20 cellular contexts compared by ENCODE assay signal in genomic region chr11:45041556-45041955, GRCh38.
DNase-seq lines count a peak whose midpoint lies in the region; ATAC-seq and TF ChIP-seq lines count a peak whose summit lies in the region.
"Had no signal": no experiment of that assay in that cellular context is flagged by ENCODE, and none has a peak within 500 bp of the region (broad histone marks: within the 10 kb centered on the region; RNA-seq: fewer than 3 reads in every experiment).

No MANE protein-coding gene starts in this region.

- intact Hi-C loops in A673 (cut with micrococcal nuclease; ENCODE audit: unreplicated experiment): no loop called here

- CTCF ChIA-PET in A673 (lab: Charles Lee): no interaction called here

- H3K36me3 ChIP-seq in A673 (ENCODE audit: insufficient read depth, low read length, poor library complexity, severe bottlenecking) (no peaks in the 10 kb centered on the region), SJCRH30 (no peaks in the 10 kb centered on the region)
- H3K36me3 ChIP-seq: BLaER1, thoracic aorta had no signal

- no peak for ATAC-seq in HG03097 (IDR thresholded peaks at IDR 0.05; ENCODE audit: low FRiP score, unreplicated experiment)
- ATAC-seq: activated CD8-positive, alpha-beta T cell treated with anti-CD3 and anti-CD28 coated beads, Interleukin-2, amount 10 ng/mL, durations not matched to agents 7 days and 5 days; activated naive CD4-positive, alpha-beta T cell treated with anti-CD3 and anti-CD28 coated beads, Interleukin-2, amount 50 U/mL, for 72 hours; naive thymus-derived CD4-positive, alpha-beta T cell had no signal

- H3K9me3 ChIP-seq in A673 (ENCODE audit: low read depth, low read length, poor library complexity, severe bottlenecking) (peaks cover 9% of the 10 kb centered on the region), SJCRH30 (replicated peaks) (no peaks in the 10 kb centered on the region)

- no peak overlapping the region for H3K27ac ChIP-seq in A673 (ENCODE audit: low read depth, low read length, poor library complexity, severe bottlenecking)
- H3K27ac ChIP-seq in SJCRH30: no peak overlapping the region
- H3K27ac ChIP-seq: BLaER1, thoracic aorta had no signal

- peak overlapping the region; percentile 53 to 99 (median 89) for H3K27ac Mint-ChIP-seq in brain
- H3K27ac Mint-ChIP-seq: activated CD8-positive, alpha-beta T cell treated with anti-CD3 and anti-CD28 coated beads, Interleukin-2, amount 10 ng/mL, durations not matched to agents 7 days and 5 days; activated naive CD4-positive, alpha-beta T cell treated with anti-CD3 and anti-CD28 coated beads, Interleukin-2, amount 50 U/mL, for 72 hours; stimulated activated memory B cell treated with anti-CD40 and anti-IgM and Interleukin-4, amounts not matched to agents 10 μg/mL and 1 μg/mL and 100 μg/mL, for 72 hours; T-helper 1 cell treated with Interleukin-12 subunit alpha and Interleukin-12 subunit beta and Interleukin-4 antibody, amounts not matched to agents 30 μg/mL and 1 μg/mL, for 36 hours had no signal

- POLR2A ChIA-PET in A673 (lab: Charles Lee; ENCODE audit: low non-redundant PET): interaction anchor here (0.6 kb wide), 1 partner anchor 101 kb away, joined by 3 read pairs; no protein-coding TSS in a partner anchor

- no peak overlapping the region for H3K4me3 ChIP-seq in A673 (ENCODE audit: low read depth, low read length, poor library complexity, severe bottlenecking)
- H3K4me3 ChIP-seq in SJCRH30: no peak overlapping the region
- H3K4me3 ChIP-seq: BLaER1, thoracic aorta had no signal

- peak overlapping the region in 2 of 5 experiments; percentile 36 to 49 for H3K4me3 Mint-ChIP-seq in brain
- H3K4me3 Mint-ChIP-seq: activated CD8-positive, alpha-beta T cell treated with anti-CD3 and anti-CD28 coated beads, Interleukin-2, amount 10 ng/mL, durations not matched to agents 7 days and 5 days; naive thymus-derived CD4-positive, alpha-beta T cell; stimulated activated memory B cell treated with anti-CD40 and anti-IgM and Interleukin-4, amounts not matched to agents 10 μg/mL and 1 μg/mL and 100 μg/mL, for 72 hours; T-helper 1 cell treated with Interleukin-12 subunit alpha and Interleukin-12 subunit beta and Interleukin-4 antibody, amounts not matched to agents 30 μg/mL and 1 μg/mL, for 36 hours had no signal

- peak; percentile 33 for DNase-seq in A673 (ENCODE audit: low spot score)
- peak; percentile 51 for DNase-seq in NCI-H128 (lab: John Stamatoyannopoulos, UW; ENCODE audit: unreplicated experiment)
- DNase-seq in NCI-H2171 (lab: John Stamatoyannopoulos, UW): peak; percentile 92
- DNase-seq in stimulated activated CD4-positive, alpha-beta T cell treated with anti-CD3 and anti-CD28 coated beads, Interleukin-12 subunit alpha, Interleukin-12 subunit beta, amount 100 ng/mL, for 4 hours: no peak
- DNase-seq in SJCRH30: no peak
- no peak for DNase-seq in NCI-H2196 (lab: John Stamatoyannopoulos, UW; ENCODE audit: unreplicated experiment)
- DNase-seq: activated CD8-positive, alpha-beta T cell treated with anti-CD3 and anti-CD28 coated beads, Interleukin-2, amount 10 ng/mL, durations not matched to agents 7 days and 5 days; activated T-cell treated with anti-CD3 and anti-CD28 coated beads, Interleukin-2, amount 50 U/mL, for 48 hours; hippocampal formation; kidney; mammary epithelial cell; naive thymus-derived CD4-positive, alpha-beta T cell; Right ventricle myocardium superior had no signal

- H3K4me1 Mint-ChIP-seq in brain: peaks cover 50% of the 10 kb centered on the region
- H3K4me1 Mint-ChIP-seq: stimulated activated memory B cell treated with anti-CD40 and anti-IgM and Interleukin-4, amounts not matched to agents 10 μg/mL and 1 μg/mL and 100 μg/mL, for 72 hours had no signal

- H3K36me3 Mint-ChIP-seq in brain: peaks cover 4% of the 10 kb centered on the region

- H3K9me3 Mint-ChIP-seq in brain: peaks cover 14 to 35% (median 21%) of the 10 kb centered on the region in 5 experiments
- H3K9me3 Mint-ChIP-seq: T-helper 1 cell treated with Interleukin-12 subunit alpha and Interleukin-12 subunit beta and Interleukin-4 antibody, amounts not matched to agents 30 μg/mL and 1 μg/mL, for 36 hours had no signal

- no peaks in the 10 kb centered on the region for H3K4me1 ChIP-seq in A673 (ENCODE audit: insufficient read depth, low read length, poor library complexity, severe bottlenecking)
- H3K4me1 ChIP-seq in SJCRH30: no peaks in the 10 kb centered on the region

- H3K27me3 ChIP-seq in A673 (replicated peaks; ENCODE audit: insufficient read depth, low read depth, low read length, poor library complexity) (no peaks in the 10 kb centered on the region), SJCRH30 (peaks cover 7% of the 10 kb centered on the region; the same call in 1 of the 2 replicates)
- H3K27me3 ChIP-seq: BLaER1 had no signal

- TF ChIP-seq CTCF in A673 (conservative IDR thresholded peaks at IDR 0.05; ENCODE audit: low read depth, low read length) (no peak), brain (conservative IDR thresholded peaks at IDR 0.05) (no peak)

- peaks cover 6% of the 10 kb centered on the region for H3K27me3 Mint-ChIP-seq in brain
- H3K27me3 Mint-ChIP-seq: naive thymus-derived CD4-positive, alpha-beta T cell; stimulated activated memory B cell treated with anti-CD40 and anti-IgM and Interleukin-4, amounts not matched to agents 10 μg/mL and 1 μg/mL and 100 μg/mL, for 72 hours had no signal

- BruUV-seq in A673 (replicated peaks; lab: Mats Ljungman, UMichigan): no TSS peak

Comparison
In these comparisons a context has a peak if more than half of its experiments do, and no peak if none do; other contexts are left out.
1. DNase-seq: peak in A673 (single experiment), NCI-H128 (single experiment) and NCI-H2171 (single experiment); none in stimulated activated CD4-positive, alpha-beta T cell treated with anti-CD3 and anti-CD28 coated beads, Interleukin-12 subunit alpha, Interleukin-12 subunit beta, amount 100 ng/mL, for 4 hours (single experiment), SJCRH30 (0 of 2) and NCI-H2196 (single experiment).